In the genomic region with DNA sequence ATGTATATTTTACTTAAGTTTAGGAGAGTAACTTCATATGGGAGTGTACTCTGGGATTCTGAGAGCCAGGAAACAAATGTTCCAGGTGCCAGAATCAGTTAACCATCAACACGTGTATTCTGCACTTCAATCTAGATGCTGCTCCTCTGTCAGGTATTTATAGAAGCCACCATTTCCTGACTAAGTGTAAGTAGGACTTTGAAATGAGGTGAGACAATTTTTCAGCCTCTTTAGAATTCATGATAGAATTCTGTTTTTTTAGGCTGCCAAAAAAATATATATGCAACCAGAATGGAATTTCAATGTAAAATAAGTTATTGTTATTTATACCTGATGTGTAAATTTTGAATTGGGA, we compare ENCODE assay signal across 12 cellular contexts. TPM values are rescaled to one million over a fixed set of nuclear protein-coding genes. Genes with fewer than 3 reads are reported as not detected.
A peak's percentile ranks its signal among the peaks of the same experiment; 100 is the strongest.
DNase-seq lines count a peak whose midpoint lies in the region; ATAC-seq, FAIRE-seq and TF ChIP-seq lines count a peak whose summit lies in the region.
"Not testable (repeated sequence)": the region's sequence is repeated elsewhere in the genome, so short reads cannot be mapped to it uniquely, and the experiment has no call there.
"Had no signal": no experiment of that assay in that cellular context is flagged by ENCODE, and none has a peak within 500 bp of the region (broad histone marks: within the 10 kb centered on the region; RNA-seq: fewer than 3 reads in every experiment).

No MANE protein-coding gene starts in this region.

- not testable (repeated sequence) for H3K79me2 ChIP-seq in endothelial cell of umbilical vein (ENCODE audit: control insufficient read depth, insufficient read depth, low read length)

- H3K4me3 Mint-ChIP-seq in CD4-positive, alpha-beta memory T cell, result peak overlapping the region in 5 of 8 donors; percentile 57 to 78 (median 66)
- H3K4me3 Mint-ChIP-seq in activated T-cell treated with anti-CD3 and anti-CD28 coated beads, Interleukin-2, amount 50 U/mL, for 72 hours, result peak overlapping the region; percentile 13 to 58

- not testable (repeated sequence) for H4K20me1 ChIP-seq in endothelial cell of umbilical vein (replicated peaks; ENCODE audit: control insufficient read depth, extremely low read depth, insufficient read depth, low read length)

- not testable (repeated sequence) for H3K9ac ChIP-seq in endothelial cell of umbilical vein (replicated peaks; ENCODE audit: extremely low read depth, insufficient read depth, low read length)

- H3K4me1 Mint-ChIP-seq in CD4-positive, alpha-beta memory T cell, result peaks cover 4 to 12% (median 7%) of the 10 kb centered on the region in 4 donors
- peaks cover 10% of the 10 kb centered on the region for H3K4me1 Mint-ChIP-seq in activated T-cell treated with anti-CD3 and anti-CD28 coated beads, Interleukin-2, amount 50 U/mL, for 72 hours (ENCODE audit: low read depth)

- DNase-seq in CD4-positive, alpha-beta memory T cell; activated T-cell treated with anti-CD3 and anti-CD28 coated beads, Interleukin-2, amount 50 U/mL, for 72 hours; endothelial cell of umbilical vein (ENCODE audit: low read depth, low spot score): not testable (repeated sequence)

- H3K9me3 Mint-ChIP-seq in CD4-positive, alpha-beta memory T cell; activated T-cell treated with anti-CD3 and anti-CD28 coated beads, Interleukin-2, amount 50 U/mL, for 72 hours: not testable (repeated sequence)

- not testable (repeated sequence) for TF ChIP-seq POLR2A in endothelial cell of umbilical vein (IDR thresholded peaks at IDR 0.05; ENCODE audit: low read depth, low read length)

- not testable (repeated sequence) for BruUV-seq in endothelial cell of umbilical vein (replicated peaks; lab: Mats Ljungman, UMichigan)

- H3K27ac ChIP-seq in CD4-positive, alpha-beta memory T cell (ENCODE audit: low read depth, low read length); endothelial cell of umbilical vein (ENCODE audit: insufficient read depth, low read depth, low read length): not testable (repeated sequence)

- not testable (repeated sequence) for H3K27me3 Mint-ChIP-seq in CD4-positive, alpha-beta memory T cell
- H3K27me3 Mint-ChIP-seq in activated T-cell treated with anti-CD3 and anti-CD28 coated beads, Interleukin-2, amount 50 U/mL, for 72 hours (ENCODE audit: low read depth), result peaks cover 16% of the 10 kb centered on the region

- FAIRE-seq in endothelial cell of umbilical vein (lab: Jason Lieb, UNC), result peak; percentile 66

- peak overlapping the region in 1 of 7 donors; percentile 75 for H3K27ac Mint-ChIP-seq in CD4-positive, alpha-beta memory T cell
- not testable (repeated sequence) for H3K27ac Mint-ChIP-seq in activated T-cell treated with anti-CD3 and anti-CD28 coated beads, Interleukin-2, amount 50 U/mL, for 72 hours

- CTCF ChIA-PET in CD4-positive, alpha-beta memory T cell (lab: Charles Lee; ENCODE audit: partially characterized antibody), result interaction anchor here (0.6 to 3.7 kb wide), 23 partner anchors 13 to 545 kb away, joined by 3 to 21 read pairs (median 4); a partner anchor contains a TSS
- CTCF ChIA-PET in endothelial cell of umbilical vein (lab: Charles Lee), result interaction anchor here (0.6 to 3.5 kb wide), 44 partner anchors 9 to 1216 kb away, joined by 3 to 63 read pairs (median 4); no protein-coding TSS in a partner anchor

- not testable (repeated sequence) for H3K36me3 Mint-ChIP-seq in CD4-positive, alpha-beta memory T cell; activated T-cell treated with anti-CD3 and anti-CD28 coated beads, Interleukin-2, amount 50 U/mL, for 72 hours (ENCODE audit: insufficient read depth in 2 of 2)

- H3K4me3 ChIP-seq in CD4-positive, alpha-beta memory T cell (ENCODE audit: low read length in 2 of 2); endothelial cell of umbilical vein (replicated peaks in 1 of 3; ENCODE audit: insufficient read depth in 1 of 3, low read depth in 1 of 3, low read length in 3 of 3): not testable (repeated sequence)

- ATAC-seq in GM19324 (IDR thresholded peaks at IDR 0.05; ENCODE audit: low FRiP score, unreplicated experiment) (peak; percentile 16), GM21723 (IDR thresholded peaks at IDR 0.05; ENCODE audit: unreplicated experiment) (peak; percentile 9), HG03108 (IDR thresholded peaks at IDR 0.05; ENCODE audit: unreplicated experiment) (peak; percentile 7), HG03575 (IDR thresholded peaks at IDR 0.05; ENCODE audit: extremely low read depth, insufficient number of reproducible peaks, low FRiP score, unreplicated experiment) (peak; percentile 8)
- not testable (repeated sequence) for ATAC-seq in activated T-cell treated with anti-CD3 and anti-CD28 coated beads, Interleukin-2, amount 50 U/mL, for 72 hours (replicated peaks in 1 of 2)

- H3K36me3 ChIP-seq in CD4-positive, alpha-beta memory T cell (ENCODE audit: insufficient read depth, low read length); endothelial cell of umbilical vein (ENCODE audit: control insufficient read depth in 2 of 2, extremely low read depth in 1 of 2, insufficient read depth in 2 of 2, low read length in 2 of 2): not testable (repeated sequence)

- dilution Hi-C loops in endothelial cell of umbilical vein (cut with MboI; ENCODE audit: extremely low pct_ligation_motif_present, low sequenced_read_pairs), result not testable (repeated sequence)

- not testable (repeated sequence) for TF ChIP-seq CTCF in endothelial cell of umbilical vein (IDR thresholded peaks at IDR 0.05; ENCODE audit: extremely low read depth in 1 of 2, insufficient read depth in 1 of 2, low read depth in 1 of 2, low read length in 2 of 2)

- intact Hi-C loops in CD4-positive, alpha-beta memory T cell (cut with micrococcal nuclease), result loop anchor here (5.0 to 10.0 kb wide), 5 partner anchors 82 to 1216 kb away; no protein-coding TSS in a partner anchor
- intact Hi-C loops in endothelial cell of umbilical vein (cut with micrococcal nuclease), result loop anchor here (2.0 to 5.0 kb wide), 2 partner anchors 160 to 231 kb away; no protein-coding TSS in a partner anchor

- not testable (repeated sequence) for H3K4me1 ChIP-seq in CD4-positive, alpha-beta memory T cell (ENCODE audit: insufficient read depth, low read length); endothelial cell of umbilical vein (ENCODE audit: control insufficient read depth, extremely low read depth, insufficient read depth, low read length)

- not testable (repeated sequence) for H3K27me3 ChIP-seq in CD4-positive, alpha-beta memory T cell (ENCODE audit: insufficient read depth, low read length)
- peaks cover 11 to 12% of the 10 kb centered on the region in 2 experiments for H3K27me3 ChIP-seq in endothelial cell of umbilical vein (ENCODE audit: control insufficient read depth in 2 of 2, insufficient read depth in 2 of 2, low read length in 2 of 2)

- H3K4me2 ChIP-seq in endothelial cell of umbilical vein (ENCODE audit: insufficient read depth, low read length), result not testable (repeated sequence)

- H3K9me3 ChIP-seq in CD4-positive, alpha-beta memory T cell (ENCODE audit: control insufficient read depth in 1 of 2, low read length in 2 of 2); endothelial cell of umbilical vein (replicated peaks; ENCODE audit: control insufficient read depth, insufficient read depth, low read length): not testable (repeated sequence)

- H3K9me1 ChIP-seq in endothelial cell of umbilical vein (replicated peaks; ENCODE audit: control insufficient read depth, extremely low read depth, insufficient read depth, low read length), result not testable (repeated sequence)

- not testable (repeated sequence) for H2AFZ ChIP-seq in endothelial cell of umbilical vein (ENCODE audit: low read depth, low read length)

- POLR2A ChIA-PET in CD4-positive, alpha-beta memory T cell (lab: Charles Lee; ENCODE audit: partially characterized antibody); endothelial cell of umbilical vein (lab: Charles Lee): not testable (repeated sequence)

RNA-seq across cellular contexts. Expression of a gene that starts 3.5 kb away (rescaled TPM):
- total RNA-seq in CD4-positive, alpha-beta memory T cell, result not detected
- polyA plus RNA-seq in CD4-positive, alpha-beta memory T cell, result not detected
- total RNA-seq in activated T-cell treated with anti-CD3 and anti-CD28 coated beads, Interleukin-2, amount 50 U/mL, for 72 hours, result not detected
- not detected in 2 replicates for total RNA-seq in endothelial cell of umbilical vein
- polyA plus RNA-seq in endothelial cell of umbilical vein, result not detected in 2 replicates
- polyA plus RNA-seq in endothelial cell of umbilical vein (2011; cell fraction: cytosol; rRNA removed), result not detected in 2 replicates
- not detected in 2 replicates for polyA plus RNA-seq in endothelial cell of umbilical vein (2011; cell fraction: nucleus; rRNA removed)
- polyA plus RNA-seq in endothelial cell of umbilical vein (2012), result not detected in 2 replicates
- polyA minus RNA-seq in endothelial cell of umbilical vein, result not detected in 2 replicates
- not detected for polyA minus RNA-seq in endothelial cell of umbilical vein (2011; cell fraction: cytosol; rRNA and poly(A)+ RNA removed)
- polyA minus RNA-seq in endothelial cell of umbilical vein (2011; cell fraction: nucleus; rRNA and poly(A)+ RNA removed), result not detected in 2 replicates
- total RNA-seq: A673, Daoy, HT-29, M059J, Right ventricle myocardium superior had no signal

RNA-seq across cellular contexts. Expression of a gene that starts 8.3 kb away (rescaled TPM):
- total RNA-seq in CD4-positive, alpha-beta memory T cell, result not detected
- not detected for polyA plus RNA-seq in CD4-positive, alpha-beta memory T cell
- not detected for total RNA-seq in activated T-cell treated with anti-CD3 and anti-CD28 coated beads, Interleukin-2, amount 50 U/mL, for 72 hours
- total RNA-seq in endothelial cell of umbilical vein, result not detected in 2 replicates
- polyA plus RNA-seq in endothelial cell of umbilical vein, result not detected in 2 replicates
- not detected in 2 replicates for polyA plus RNA-seq in endothelial cell of umbilical vein (2011; cell fraction: cytosol; rRNA removed)
- polyA plus RNA-seq in endothelial cell of umbilical vein (2011; cell fraction: nucleus; rRNA removed), result not detected in 2 replicates
- polyA plus RNA-seq in endothelial cell of umbilical vein (2012), result not detected in 2 replicates
- polyA minus RNA-seq in endothelial cell of umbilical vein, result not detected in 2 replicates
- polyA minus RNA-seq in endothelial cell of umbilical vein (2011; cell fraction: cytosol; rRNA and poly(A)+ RNA removed), result not detected
- not detected in 2 replicates for polyA minus RNA-seq in endothelial cell of umbilical vein (2011; cell fraction: nucleus; rRNA and poly(A)+ RNA removed)
- total RNA-seq: A673, Daoy, HT-29, M059J, Right ventricle myocardium superior had no signal

RNA-seq across cellular contexts. Expression of a gene that starts 19.2 kb away (rescaled TPM):
- total RNA-seq in CD4-positive, alpha-beta memory T cell, result not detected
- not detected for polyA plus RNA-seq in CD4-positive, alpha-beta memory T cell
- not detected for total RNA-seq in activated T-cell treated with anti-CD3 and anti-CD28 coated beads, Interleukin-2, amount 50 U/mL, for 72 hours
- not detected in 2 replicates for total RNA-seq in endothelial cell of umbilical vein
- not detected in 2 replicates for polyA plus RNA-seq in endothelial cell of umbilical vein
- polyA plus RNA-seq in endothelial cell of umbilical vein (2011; cell fraction: cytosol; rRNA removed), result not detected in 2 replicates
- not detected in 2 replicates for polyA plus RNA-seq in endothelial cell of umbilical vein (2011; cell fraction: nucleus; rRNA removed)
- not detected in 2 replicates for polyA plus RNA-seq in endothelial cell of umbilical vein (2012)
- polyA minus RNA-seq in endothelial cell of umbilical vein, result not detected in 2 replicates
- polyA minus RNA-seq in endothelial cell of umbilical vein (2011; cell fraction: cytosol; rRNA and poly(A)+ RNA removed), result not detected
- polyA minus RNA-seq in endothelial cell of umbilical vein (2011; cell fraction: nucleus; rRNA and poly(A)+ RNA removed), result not detected in 2 replicates
- total RNA-seq: A673, Daoy, HT-29, M059J, Right ventricle myocardium superior had no signal

RNA-seq across cellular contexts. Expression of a gene that starts 29.4 kb away (rescaled TPM):
- not detected for total RNA-seq in CD4-positive, alpha-beta memory T cell
- not detected for polyA plus RNA-seq in CD4-positive, alpha-beta memory T cell
- not detected for total RNA-seq in activated T-cell treated with anti-CD3 and anti-CD28 coated beads, Interleukin-2, amount 50 U/mL, for 72 hours
- not detected in 2 replicates for total RNA-seq in endothelial cell of umbilical vein
- polyA plus RNA-seq in endothelial cell of umbilical vein, result not detected in 2 replicates
- polyA plus RNA-seq in endothelial cell of umbilical vein (2011; cell fraction: cytosol; rRNA removed), result not detected in 2 replicates
- not detected in 2 replicates for polyA plus RNA-seq in endothelial cell of umbilical vein (2011; cell fraction: nucleus; rRNA removed)
- polyA plus RNA-seq in endothelial cell of umbilical vein (2012), result not detected in 2 replicates
- not detected in 2 replicates for polyA minus RNA-seq in endothelial cell of umbilical vein
- not detected for polyA minus RNA-seq in endothelial cell of umbilical vein (2011; cell fraction: cytosol; rRNA and poly(A)+ RNA removed)
- not detected in 2 replicates for polyA minus RNA-seq in endothelial cell of umbilical vein (2011; cell fraction: nucleus; rRNA and poly(A)+ RNA removed)
- total RNA-seq: A673, Daoy, HT-29, M059J, Right ventricle myocardium superior had no signal

RNA-seq across cellular contexts. Expression of a gene that starts 34.3 kb away (rescaled TPM):
- not detected for total RNA-seq in CD4-positive, alpha-beta memory T cell
- not detected for polyA plus RNA-seq in CD4-positive, alpha-beta memory T cell
- total RNA-seq in activated T-cell treated with anti-CD3 and anti-CD28 coated beads, Interleukin-2, amount 50 U/mL, for 72 hours, result not detected
- total RNA-seq in endothelial cell of umbilical vein, result not detected in 2 replicates
- not detected in 2 replicates for polyA plus RNA-seq in endothelial cell of umbilical vein
- not detected in 2 replicates for polyA plus RNA-seq in endothelial cell of umbilical vein (2011; cell fraction: cytosol; rRNA removed)
- not detected in 2 replicates for polyA plus RNA-seq in endothelial cell of umbilical vein (2011; cell fraction: nucleus; rRNA removed)
- polyA plus RNA-seq in endothelial cell of umbilical vein (2012), result not detected in 2 replicates
- polyA minus RNA-seq in endothelial cell of umbilical vein, result not detected in 2 replicates
- polyA minus RNA-seq in endothelial cell of umbilical vein (2011; cell fraction: cytosol; rRNA and poly(A)+ RNA removed), result not detected
- polyA minus RNA-seq in endothelial cell of umbilical vein (2011; cell fraction: nucleus; rRNA and poly(A)+ RNA removed), result not detected in 2 replicates
- total RNA-seq: A673, Daoy, HT-29, M059J, Right ventricle myocardium superior had no signal
